Comparison of ENCODE assay signal across 15 cellular contexts in the genomic region with DNA sequence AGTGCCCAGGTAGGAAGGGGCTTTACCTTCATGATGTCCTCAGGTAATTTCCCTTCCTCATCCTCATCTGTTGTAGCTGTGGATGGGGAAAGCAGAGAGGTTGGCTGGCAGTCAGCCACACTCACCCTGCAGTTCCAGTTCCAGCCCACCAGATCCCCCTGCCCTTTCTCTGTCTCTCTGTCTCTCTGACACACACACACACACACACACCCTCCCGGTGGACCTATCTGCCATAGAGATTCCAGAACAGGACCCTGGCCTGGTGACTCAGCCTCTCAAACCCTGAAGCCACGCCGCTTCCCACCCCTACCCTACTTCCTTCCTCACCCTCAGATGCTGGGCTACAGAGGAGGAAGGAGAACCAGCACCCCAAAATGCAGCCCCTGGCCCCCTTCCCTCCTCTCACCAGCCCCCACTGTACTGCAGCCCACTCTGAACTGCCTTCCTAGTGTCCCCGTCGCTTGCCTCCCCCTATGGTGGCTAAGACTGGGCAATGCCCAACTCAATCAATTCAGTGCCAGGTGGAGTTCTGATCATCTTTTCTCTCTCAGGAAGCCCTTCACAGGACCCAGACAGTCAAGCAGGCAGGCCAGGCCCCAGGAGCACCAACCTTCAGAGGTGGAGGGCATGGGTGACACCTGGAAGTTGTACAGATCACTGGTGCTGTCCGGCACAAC. TPM values are rescaled to one million over a fixed set of nuclear protein-coding genes. Genes with fewer than 3 reads are reported as not detected.
A peak's percentile ranks its signal among the peaks of the same experiment; 100 is the strongest.
DNase-seq lines count a peak whose midpoint lies in the region; ATAC-seq and TF ChIP-seq lines count a peak whose summit lies in the region.
"Had no signal": no experiment of that assay in that cellular context is flagged by ENCODE, and none has a peak within 500 bp of the region (broad histone marks: within the 10 kb centered on the region; RNA-seq: fewer than 3 reads in every experiment).

No MANE protein-coding gene starts in this region.

- peak overlapping the region; percentile 94 for H3K27ac Mint-ChIP-seq in activated CD4-positive, alpha-beta T cell treated with anti-CD3 and anti-CD28 coated beads, Interleukin-2, amount 10 ng/mL, durations not matched to agents 7 days and 5 days
- H3K27ac Mint-ChIP-seq: mesothelial cell of epicardium had no signal

- no peaks in the 10 kb centered on the region for H3K27me3 ChIP-seq in gastroesophageal sphincter
- no peaks in the 10 kb centered on the region for H3K27me3 ChIP-seq in subcutaneous abdominal adipose tissue (ENCODE audit: control insufficient read depth in 5 of 5, insufficient read depth in 4 of 5, low read length in 5 of 5)
- H3K27me3 ChIP-seq: gastrocnemius medialis had no signal

- H3K36me3 ChIP-seq in gastroesophageal sphincter, result peaks cover 0 to 71% of the 10 kb centered on the region in 2 donors
- H3K36me3 ChIP-seq in subcutaneous abdominal adipose tissue (ENCODE audit: control insufficient read depth in 5 of 5, insufficient read depth in 5 of 5, low read length in 5 of 5), result peaks cover 4 to 79% (median 72%) of the 10 kb centered on the region in 5 donors

- no peak for TF ChIP-seq EP300 in gastroesophageal sphincter (IDR thresholded peaks at IDR 0.05)

- 44 to 70% methylated on average over 3 to 4 of the region's 6 CpGs for WGBS in gastroesophageal sphincter (ENCODE audit: low coverage in 1 of 2), 2 donors

- peak overlapping the region; percentile 99 for H3K4me3 Mint-ChIP-seq in activated CD4-positive, alpha-beta T cell treated with anti-CD3 and anti-CD28 coated beads, Interleukin-2, amount 10 ng/mL, durations not matched to agents 7 days and 5 days
- H3K4me3 Mint-ChIP-seq: mesothelial cell of epicardium had no signal

- peak overlapping the region in 3 of 4 donors; percentile 46 to 58 (median 50) for H3K27ac ChIP-seq in gastroesophageal sphincter
- H3K27ac ChIP-seq in subcutaneous abdominal adipose tissue (ENCODE audit: low read depth, low read length), result peak overlapping the region; percentile 75
- H3K27ac ChIP-seq: A549 had no signal

- no peak for TF ChIP-seq POLR2A in gastroesophageal sphincter (IDR thresholded peaks at IDR 0.05)

- CTCF ChIA-PET in activated CD4-positive, alpha-beta T cell treated with anti-CD3 and anti-CD28 coated beads, Interleukin-2, amount 10 ng/mL, durations not matched to agents 7 days and 5 days (lab: Charles Lee), result interaction anchor here (0.7 to 6.3 kb wide), 8 partner anchors 7 to 99 kb away, joined by 3 to 52 read pairs (median 5); no protein-coding TSS in a partner anchor

- H3K4me1 Mint-ChIP-seq in activated CD4-positive, alpha-beta T cell treated with anti-CD3 and anti-CD28 coated beads, Interleukin-2, amount 10 ng/mL, durations not matched to agents 7 days and 5 days, result peaks cover 57% of the 10 kb centered on the region

- no peaks in the 10 kb centered on the region for H3K27me3 Mint-ChIP-seq in activated CD4-positive, alpha-beta T cell treated with anti-CD3 and anti-CD28 coated beads, Interleukin-2, amount 10 ng/mL, durations not matched to agents 7 days and 5 days

- DNase-seq in activated CD4-positive, alpha-beta T cell treated with anti-CD3 and anti-CD28 coated beads, Interleukin-2, amount 10 ng/mL, durations not matched to agents 7 days and 5 days, result peak; percentile 6
- DNase-seq in activated CD4-positive, alpha-beta T cell treated with anti-CD3 and anti-CD28 coated beads for 1 hour, result no peak
- peak; percentile 25 to 32 for DNase-seq in activated T-cell treated with anti-CD3 and anti-CD28 coated beads, Interleukin-2, amount 50 U/mL, for 48 hours
- no peak for DNase-seq in GF-D8 (lab: John Stamatoyannopoulos, UW)
- DNase-seq in HuH-7.5 (ENCODE audit: low spot score), result no peak
- DNase-seq: gastrocnemius medialis, NCI-H1105, NCI-H748 treated with DMSO at 0.1 percent for 48 hours had no signal

- no peak for TF ChIP-seq CTCF in gastroesophageal sphincter (IDR thresholded peaks at IDR 0.05)

- H3K9me3 ChIP-seq in gastroesophageal sphincter (no peaks in the 10 kb centered on the region), subcutaneous abdominal adipose tissue (ENCODE audit: control insufficient read depth in 5 of 5, low read length in 5 of 5) (no peaks in the 10 kb centered on the region)
- H3K9me3 ChIP-seq: A549, gastrocnemius medialis had no signal

- H3K36me3 Mint-ChIP-seq in activated CD4-positive, alpha-beta T cell treated with anti-CD3 and anti-CD28 coated beads, Interleukin-2, amount 10 ng/mL, durations not matched to agents 7 days and 5 days (ENCODE audit: low read depth), result peaks cover 79% of the 10 kb centered on the region

- H3K4me3 ChIP-seq in gastroesophageal sphincter (no peak overlapping the region), subcutaneous abdominal adipose tissue (ENCODE audit: low read depth in 1 of 5, low read length in 5 of 5) (peak overlapping the region in 3 of 5 donors; percentile 17 to 99 (median 95))
- H3K4me3 ChIP-seq: A549, gastrocnemius medialis, smooth muscle cell had no signal

- peaks cover 0 to 70% (median 37%) of the 10 kb centered on the region in 3 donors for H3K4me1 ChIP-seq in gastroesophageal sphincter
- H3K4me1 ChIP-seq in subcutaneous abdominal adipose tissue (ENCODE audit: control insufficient read depth in 5 of 5, insufficient read depth in 5 of 5, low read length in 5 of 5), result peaks cover 7 to 51% (median 37%) of the 10 kb centered on the region in 5 donors

- POLR2A ChIA-PET in activated CD4-positive, alpha-beta T cell treated with anti-CD3 and anti-CD28 coated beads, Interleukin-2, amount 10 ng/mL, durations not matched to agents 7 days and 5 days (lab: Charles Lee), result interaction anchor here (0.5 to 0.8 kb wide), 2 partner anchors 79 to 146 kb away, joined by 3 to 4 read pairs; no protein-coding TSS in a partner anchor

- H3K9ac ChIP-seq in subcutaneous abdominal adipose tissue (ENCODE audit: low read length in 5 of 5), result peak overlapping the region in 1 of 5 donors; percentile 38

- H3K9me3 Mint-ChIP-seq in activated CD4-positive, alpha-beta T cell treated with anti-CD3 and anti-CD28 coated beads, Interleukin-2, amount 10 ng/mL, durations not matched to agents 7 days and 5 days, result no peaks in the 10 kb centered on the region
- H3K9me3 Mint-ChIP-seq: mesothelial cell of epicardium had no signal

- ATAC-seq in gastroesophageal sphincter, result no peak
- ATAC-seq in GM21381 (IDR thresholded peaks at IDR 0.05; ENCODE audit: unreplicated experiment), result no peak
- ATAC-seq: A549, gastrocnemius medialis, SK-N-SH treated with all-trans-retinoic acid at 6 μM for 48 hours had no signal

RNA-seq across cellular contexts. Expression of gene IRF1, which starts 4.8 kb away (rescaled TPM):
- total RNA-seq in activated CD4-positive, alpha-beta T cell treated with anti-CD3 and anti-CD28 coated beads, Interleukin-2, amount 10 ng/mL, durations not matched to agents 7 days and 5 days, result 100 to 1,000 TPM; 289 to 302 TPM
- 10 to 100 TPM; 10.9 to 74.3 (median 19.4) TPM for total RNA-seq in gastroesophageal sphincter

RNA-seq across cellular contexts. Expression of gene IL5, which starts 57.5 kb away (rescaled TPM):
- total RNA-seq in activated CD4-positive, alpha-beta T cell treated with anti-CD3 and anti-CD28 coated beads, Interleukin-2, amount 10 ng/mL, durations not matched to agents 7 days and 5 days, result under 1 TPM; 0.25 to 0.33 TPM
- not detected for total RNA-seq in gastroesophageal sphincter
- total RNA-seq: gastrocnemius medialis, mesothelial cell of epicardium, smooth muscle cell had no signal

Comparison
In these comparisons a context has a peak if more than half of its experiments do, and no peak if none do; other contexts are left out.
1. DNase-seq: peak in activated CD4-positive, alpha-beta T cell treated with anti-CD3 and anti-CD28 coated beads, Interleukin-2, amount 10 ng/mL, durations not matched to agents 7 days and 5 days (single experiment) and activated T-cell treated with anti-CD3 and anti-CD28 coated beads, Interleukin-2, amount 50 U/mL, for 48 hours (2 of 2); none in activated CD4-positive, alpha-beta T cell treated with anti-CD3 and anti-CD28 coated beads for 1 hour (single experiment), GF-D8 (single experiment) and HuH-7.5 (single experiment).
2. H3K4me3 ChIP-seq: peak in subcutaneous abdominal adipose tissue (3 of 5); none in gastroesophageal sphincter (0 of 2).